Comparison of ENCODE assay signal across 1 cellular context in genomic region chr12:111775205-111776193, GRCh38.
TF ChIP-seq lines count a peak whose summit lies in the region.

No MANE protein-coding gene starts in this region.

TF ChIP-seq in HepG2, 621 proteins besides CTCF, POLR2A, EP300 and RAD21 (continued from another document and continues in another):
- TF ChIP-seq ZNF367 (CRISPR knock-in tag; IDR thresholded peaks at IDR 0.05; ENCODE audit: borderline replicate concordance) (no peak), NFE2L1 (CRISPR knock-in tag; IDR thresholded peaks at IDR 0.05; ENCODE audit: borderline replicate concordance) (no peak), KDM6A (CRISPR knock-in tag; IDR thresholded peaks at IDR 0.05; ENCODE audit: low read depth) (0 out of 2 replicates have a peak, but pooled peaks have one; percentile 20), ATAD3A (CRISPR knock-in tag; IDR thresholded peaks at IDR 0.05) (no peak), ZNF720 (CRISPR knock-in tag; IDR thresholded peaks at IDR 0.05) (no peak), SALL1 (CRISPR knock-in tag; IDR thresholded peaks at IDR 0.05) (peak; percentile 56), MIER3 (CRISPR knock-in tag; IDR thresholded peaks at IDR 0.05; ENCODE audit: borderline replicate concordance) (0 out of 2 replicates have a peak, but pooled peaks have one; percentile 32), HOXA3 (CRISPR knock-in tag; IDR thresholded peaks at IDR 0.05) (peak; percentile 58), ZNF101 (CRISPR knock-in tag; IDR thresholded peaks at IDR 0.05; ENCODE audit: borderline replicate concordance, low read depth) (no peak), ZNF670 (CRISPR knock-in tag; IDR thresholded peaks at IDR 0.05; ENCODE audit: borderline replicate concordance) (no peak), CCDC6 (CRISPR knock-in tag; IDR thresholded peaks at IDR 0.05) (no peak), ZNF333 (CRISPR knock-in tag; IDR thresholded peaks at IDR 0.05; ENCODE audit: borderline replicate concordance) (no peak), ZFX (CRISPR knock-in tag; IDR thresholded peaks at IDR 0.05; ENCODE audit: low read depth) (peak; percentile 47), FOXO1 (CRISPR knock-in tag; IDR thresholded peaks at IDR 0.05) (no peak; the same call in 1 of the 2 replicates), ZNF24 (IDR thresholded peaks at IDR 0.05) (no peak), ATF1 (CRISPR knock-in tag; IDR thresholded peaks at IDR 0.05) (no peak), ZNF160 (CRISPR knock-in tag; IDR thresholded peaks at IDR 0.05) (no peak), ZNF772 (CRISPR knock-in tag; IDR thresholded peaks at IDR 0.05) (peak; percentile 43; the same call in 1 of the 2 replicates), GMEB1 (CRISPR knock-in tag; IDR thresholded peaks at IDR 0.05; ENCODE audit: borderline replicate concordance) (peak; percentile 32; the same call in 1 of the 2 replicates), YY1 (IDR thresholded peaks at IDR 0.05; ENCODE audit: insufficient read depth, insufficient replicate concordance, low read depth, low read length) (no peak), RXRA (CRISPR knock-in tag; IDR thresholded peaks at IDR 0.05) (peak; percentile 32; the same call in 1 of the 2 replicates), ZNF225 (CRISPR knock-in tag; IDR thresholded peaks at IDR 0.05) (no peak), HES4 (CRISPR knock-in tag; IDR thresholded peaks at IDR 0.05; ENCODE audit: borderline replicate concordance) (no peak), ZSCAN22 (CRISPR knock-in tag; IDR thresholded peaks at IDR 0.05) (no peak), RCOR2 (CRISPR knock-in tag; IDR thresholded peaks at IDR 0.05) (peak; percentile 27; the same call in 1 of the 2 replicates), ZFY (CRISPR knock-in tag; IDR thresholded peaks at IDR 0.05) (peak; percentile 42; the same call in 1 of the 2 replicates)
- TF ChIP-seq, protein P1, sequence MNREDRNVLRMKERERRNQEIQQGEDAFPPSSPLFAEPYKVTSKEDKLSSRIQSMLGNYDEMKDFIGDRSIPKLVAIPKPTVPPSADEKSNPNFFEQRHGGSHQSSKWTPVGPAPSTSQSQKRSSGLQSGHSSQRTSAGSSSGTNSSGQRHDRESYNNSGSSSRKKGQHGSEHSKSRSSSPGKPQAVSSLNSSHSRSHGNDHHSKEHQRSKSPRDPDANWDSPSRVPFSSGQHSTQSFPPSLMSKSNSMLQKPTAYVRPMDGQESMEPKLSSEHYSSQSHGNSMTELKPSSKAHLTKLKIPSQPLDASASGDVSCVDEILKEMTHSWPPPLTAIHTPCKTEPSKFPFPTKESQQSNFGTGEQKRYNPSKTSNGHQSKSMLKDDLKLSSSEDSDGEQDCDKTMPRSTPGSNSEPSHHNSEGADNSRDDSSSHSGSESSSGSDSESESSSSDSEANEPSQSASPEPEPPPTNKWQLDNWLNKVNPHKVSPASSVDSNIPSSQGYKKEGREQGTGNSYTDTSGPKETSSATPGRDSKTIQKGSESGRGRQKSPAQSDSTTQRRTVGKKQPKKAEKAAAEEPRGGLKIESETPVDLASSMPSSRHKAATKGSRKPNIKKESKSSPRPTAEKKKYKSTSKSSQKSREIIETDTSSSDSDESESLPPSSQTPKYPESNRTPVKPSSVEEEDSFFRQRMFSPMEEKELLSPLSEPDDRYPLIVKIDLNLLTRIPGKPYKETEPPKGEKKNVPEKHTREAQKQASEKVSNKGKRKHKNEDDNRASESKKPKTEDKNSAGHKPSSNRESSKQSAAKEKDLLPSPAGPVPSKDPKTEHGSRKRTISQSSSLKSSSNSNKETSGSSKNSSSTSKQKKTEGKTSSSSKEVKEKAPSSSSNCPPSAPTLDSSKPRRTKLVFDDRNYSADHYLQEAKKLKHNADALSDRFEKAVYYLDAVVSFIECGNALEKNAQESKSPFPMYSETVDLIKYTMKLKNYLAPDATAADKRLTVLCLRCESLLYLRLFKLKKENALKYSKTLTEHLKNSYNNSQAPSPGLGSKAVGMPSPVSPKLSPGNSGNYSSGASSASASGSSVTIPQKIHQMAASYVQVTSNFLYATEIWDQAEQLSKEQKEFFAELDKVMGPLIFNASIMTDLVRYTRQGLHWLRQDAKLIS (CRISPR knock-in tag; IDR thresholded peaks at IDR 0.05): no peak
- TF ChIP-seq, protein P2, sequence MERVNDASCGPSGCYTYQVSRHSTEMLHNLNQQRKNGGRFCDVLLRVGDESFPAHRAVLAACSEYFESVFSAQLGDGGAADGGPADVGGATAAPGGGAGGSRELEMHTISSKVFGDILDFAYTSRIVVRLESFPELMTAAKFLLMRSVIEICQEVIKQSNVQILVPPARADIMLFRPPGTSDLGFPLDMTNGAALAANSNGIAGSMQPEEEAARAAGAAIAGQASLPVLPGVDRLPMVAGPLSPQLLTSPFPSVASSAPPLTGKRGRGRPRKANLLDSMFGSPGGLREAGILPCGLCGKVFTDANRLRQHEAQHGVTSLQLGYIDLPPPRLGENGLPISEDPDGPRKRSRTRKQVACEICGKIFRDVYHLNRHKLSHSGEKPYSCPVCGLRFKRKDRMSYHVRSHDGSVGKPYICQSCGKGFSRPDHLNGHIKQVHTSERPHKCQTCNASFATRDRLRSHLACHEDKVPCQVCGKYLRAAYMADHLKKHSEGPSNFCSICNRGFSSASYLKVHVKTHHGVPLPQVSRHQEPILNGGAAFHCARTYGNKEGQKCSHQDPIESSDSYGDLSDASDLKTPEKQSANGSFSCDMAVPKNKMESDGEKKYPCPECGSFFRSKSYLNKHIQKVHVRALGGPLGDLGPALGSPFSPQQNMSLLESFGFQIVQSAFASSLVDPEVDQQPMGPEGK (CRISPR knock-in tag; IDR thresholded peaks at IDR 0.05): peak; percentile 78
- TF ChIP-seq, protein P3, sequence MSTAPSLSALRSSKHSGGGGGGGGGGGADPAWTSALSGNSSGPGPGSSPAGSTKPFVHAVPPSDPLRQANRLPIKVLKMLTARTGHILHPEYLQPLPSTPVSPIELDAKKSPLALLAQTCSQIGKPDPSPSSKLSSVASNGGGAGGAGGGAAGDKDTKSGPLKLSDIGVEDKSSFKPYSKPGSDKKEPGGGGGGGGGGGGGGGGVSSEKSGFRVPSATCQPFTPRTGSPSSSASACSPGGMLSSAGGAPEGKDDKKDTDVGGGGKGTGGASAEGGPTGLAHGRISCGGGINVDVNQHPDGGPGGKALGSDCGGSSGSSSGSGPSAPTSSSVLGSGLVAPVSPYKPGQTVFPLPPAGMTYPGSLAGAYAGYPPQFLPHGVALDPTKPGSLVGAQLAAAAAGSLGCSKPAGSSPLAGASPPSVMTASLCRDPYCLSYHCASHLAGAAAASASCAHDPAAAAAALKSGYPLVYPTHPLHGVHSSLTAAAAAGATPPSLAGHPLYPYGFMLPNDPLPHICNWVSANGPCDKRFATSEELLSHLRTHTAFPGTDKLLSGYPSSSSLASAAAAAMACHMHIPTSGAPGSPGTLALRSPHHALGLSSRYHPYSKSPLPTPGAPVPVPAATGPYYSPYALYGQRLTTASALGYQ (CRISPR knock-in tag; IDR thresholded peaks at IDR 0.05): no peak
- TF ChIP-seq, protein P4, sequence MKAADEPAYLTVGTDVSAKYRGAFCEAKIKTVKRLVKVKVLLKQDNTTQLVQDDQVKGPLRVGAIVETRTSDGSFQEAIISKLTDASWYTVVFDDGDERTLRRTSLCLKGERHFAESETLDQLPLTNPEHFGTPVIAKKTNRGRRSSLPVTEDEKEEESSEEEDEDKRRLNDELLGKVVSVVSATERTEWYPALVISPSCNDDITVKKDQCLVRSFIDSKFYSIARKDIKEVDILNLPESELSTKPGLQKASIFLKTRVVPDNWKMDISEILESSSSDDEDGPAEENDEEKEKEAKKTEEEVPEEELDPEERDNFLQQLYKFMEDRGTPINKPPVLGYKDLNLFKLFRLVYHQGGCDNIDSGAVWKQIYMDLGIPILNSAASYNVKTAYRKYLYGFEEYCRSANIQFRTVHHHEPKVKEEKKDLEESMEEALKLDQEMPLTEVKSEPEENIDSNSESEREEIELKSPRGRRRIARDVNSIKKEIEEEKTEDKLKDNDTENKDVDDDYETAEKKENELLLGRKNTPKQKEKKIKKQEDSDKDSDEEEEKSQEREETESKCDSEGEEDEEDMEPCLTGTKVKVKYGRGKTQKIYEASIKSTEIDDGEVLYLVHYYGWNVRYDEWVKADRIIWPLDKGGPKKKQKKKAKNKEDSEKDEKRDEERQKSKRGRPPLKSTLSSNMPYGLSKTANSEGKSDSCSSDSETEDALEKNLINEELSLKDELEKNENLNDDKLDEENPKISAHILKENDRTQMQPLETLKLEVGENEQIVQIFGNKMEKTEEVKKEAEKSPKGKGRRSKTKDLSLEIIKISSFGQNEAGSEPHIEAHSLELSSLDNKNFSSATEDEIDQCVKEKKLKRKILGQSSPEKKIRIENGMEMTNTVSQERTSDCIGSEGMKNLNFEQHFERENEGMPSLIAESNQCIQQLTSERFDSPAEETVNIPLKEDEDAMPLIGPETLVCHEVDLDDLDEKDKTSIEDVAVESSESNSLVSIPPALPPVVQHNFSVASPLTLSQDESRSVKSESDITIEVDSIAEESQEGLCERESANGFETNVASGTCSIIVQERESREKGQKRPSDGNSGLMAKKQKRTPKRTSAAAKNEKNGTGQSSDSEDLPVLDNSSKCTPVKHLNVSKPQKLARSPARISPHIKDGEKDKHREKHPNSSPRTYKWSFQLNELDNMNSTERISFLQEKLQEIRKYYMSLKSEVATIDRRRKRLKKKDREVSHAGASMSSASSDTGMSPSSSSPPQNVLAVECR (CRISPR knock-in tag; IDR thresholded peaks at IDR 0.05; ENCODE audit: borderline replicate concordance): peak; percentile 19; the same call in 1 of the 2 replicates
- TF ChIP-seq, protein P5, sequence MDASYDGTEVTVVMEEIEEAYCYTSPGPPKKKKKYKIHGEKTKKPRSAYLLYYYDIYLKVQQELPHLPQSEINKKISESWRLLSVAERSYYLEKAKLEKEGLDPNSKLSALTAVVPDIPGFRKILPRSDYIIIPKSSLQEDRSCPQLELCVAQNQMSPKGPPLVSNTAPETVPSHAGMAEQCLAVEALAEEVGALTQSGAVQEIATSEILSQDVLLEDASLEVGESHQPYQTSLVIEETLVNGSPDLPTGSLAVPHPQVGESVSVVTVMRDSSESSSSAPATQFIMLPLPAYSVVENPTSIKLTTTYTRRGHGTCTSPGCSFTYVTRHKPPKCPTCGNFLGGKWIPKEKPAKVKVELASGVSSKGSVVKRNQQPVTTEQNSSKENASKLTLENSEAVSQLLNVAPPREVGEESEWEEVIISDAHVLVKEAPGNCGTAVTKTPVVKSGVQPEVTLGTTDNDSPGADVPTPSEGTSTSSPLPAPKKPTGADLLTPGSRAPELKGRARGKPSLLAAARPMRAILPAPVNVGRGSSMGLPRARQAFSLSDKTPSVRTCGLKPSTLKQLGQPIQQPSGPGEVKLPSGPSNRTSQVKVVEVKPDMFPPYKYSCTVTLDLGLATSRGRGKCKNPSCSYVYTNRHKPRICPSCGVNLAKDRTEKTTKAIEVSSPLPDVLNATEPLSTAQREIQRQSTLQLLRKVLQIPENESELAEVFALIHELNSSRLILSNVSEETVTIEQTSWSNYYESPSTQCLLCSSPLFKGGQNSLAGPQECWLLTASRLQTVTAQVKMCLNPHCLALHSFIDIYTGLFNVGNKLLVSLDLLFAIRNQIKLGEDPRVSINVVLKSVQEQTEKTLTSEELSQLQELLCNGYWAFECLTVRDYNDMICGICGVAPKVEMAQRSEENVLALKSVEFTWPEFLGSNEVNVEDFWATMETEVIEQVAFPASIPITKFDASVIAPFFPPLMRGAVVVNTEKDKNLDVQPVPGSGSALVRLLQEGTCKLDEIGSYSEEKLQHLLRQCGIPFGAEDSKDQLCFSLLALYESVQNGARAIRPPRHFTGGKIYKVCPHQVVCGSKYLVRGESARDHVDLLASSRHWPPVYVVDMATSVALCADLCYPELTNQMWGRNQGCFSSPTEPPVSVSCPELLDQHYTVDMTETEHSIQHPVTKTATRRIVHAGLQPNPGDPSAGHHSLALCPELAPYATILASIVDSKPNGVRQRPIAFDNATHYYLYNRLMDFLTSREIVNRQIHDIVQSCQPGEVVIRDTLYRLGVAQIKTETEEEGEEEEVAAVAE (CRISPR knock-in tag; IDR thresholded peaks at IDR 0.05; ENCODE audit: borderline replicate concordance): no peak
- TF ChIP-seq, protein P6, sequence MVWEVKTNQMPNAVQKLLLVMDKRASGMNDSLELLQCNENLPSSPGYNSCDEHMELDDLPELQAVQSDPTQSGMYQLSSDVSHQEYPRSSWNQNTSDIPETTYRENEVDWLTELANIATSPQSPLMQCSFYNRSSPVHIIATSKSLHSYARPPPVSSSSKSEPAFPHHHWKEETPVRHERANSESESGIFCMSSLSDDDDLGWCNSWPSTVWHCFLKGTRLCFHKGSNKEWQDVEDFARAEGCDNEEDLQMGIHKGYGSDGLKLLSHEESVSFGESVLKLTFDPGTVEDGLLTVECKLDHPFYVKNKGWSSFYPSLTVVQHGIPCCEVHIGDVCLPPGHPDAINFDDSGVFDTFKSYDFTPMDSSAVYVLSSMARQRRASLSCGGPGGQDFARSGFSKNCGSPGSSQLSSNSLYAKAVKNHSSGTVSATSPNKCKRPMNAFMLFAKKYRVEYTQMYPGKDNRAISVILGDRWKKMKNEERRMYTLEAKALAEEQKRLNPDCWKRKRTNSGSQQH (CRISPR knock-in tag; IDR thresholded peaks at IDR 0.05; ENCODE audit: low read depth): 0 out of 2 replicates have a peak, but pooled peaks have one; percentile 22
- TF ChIP-seq, protein P7, sequence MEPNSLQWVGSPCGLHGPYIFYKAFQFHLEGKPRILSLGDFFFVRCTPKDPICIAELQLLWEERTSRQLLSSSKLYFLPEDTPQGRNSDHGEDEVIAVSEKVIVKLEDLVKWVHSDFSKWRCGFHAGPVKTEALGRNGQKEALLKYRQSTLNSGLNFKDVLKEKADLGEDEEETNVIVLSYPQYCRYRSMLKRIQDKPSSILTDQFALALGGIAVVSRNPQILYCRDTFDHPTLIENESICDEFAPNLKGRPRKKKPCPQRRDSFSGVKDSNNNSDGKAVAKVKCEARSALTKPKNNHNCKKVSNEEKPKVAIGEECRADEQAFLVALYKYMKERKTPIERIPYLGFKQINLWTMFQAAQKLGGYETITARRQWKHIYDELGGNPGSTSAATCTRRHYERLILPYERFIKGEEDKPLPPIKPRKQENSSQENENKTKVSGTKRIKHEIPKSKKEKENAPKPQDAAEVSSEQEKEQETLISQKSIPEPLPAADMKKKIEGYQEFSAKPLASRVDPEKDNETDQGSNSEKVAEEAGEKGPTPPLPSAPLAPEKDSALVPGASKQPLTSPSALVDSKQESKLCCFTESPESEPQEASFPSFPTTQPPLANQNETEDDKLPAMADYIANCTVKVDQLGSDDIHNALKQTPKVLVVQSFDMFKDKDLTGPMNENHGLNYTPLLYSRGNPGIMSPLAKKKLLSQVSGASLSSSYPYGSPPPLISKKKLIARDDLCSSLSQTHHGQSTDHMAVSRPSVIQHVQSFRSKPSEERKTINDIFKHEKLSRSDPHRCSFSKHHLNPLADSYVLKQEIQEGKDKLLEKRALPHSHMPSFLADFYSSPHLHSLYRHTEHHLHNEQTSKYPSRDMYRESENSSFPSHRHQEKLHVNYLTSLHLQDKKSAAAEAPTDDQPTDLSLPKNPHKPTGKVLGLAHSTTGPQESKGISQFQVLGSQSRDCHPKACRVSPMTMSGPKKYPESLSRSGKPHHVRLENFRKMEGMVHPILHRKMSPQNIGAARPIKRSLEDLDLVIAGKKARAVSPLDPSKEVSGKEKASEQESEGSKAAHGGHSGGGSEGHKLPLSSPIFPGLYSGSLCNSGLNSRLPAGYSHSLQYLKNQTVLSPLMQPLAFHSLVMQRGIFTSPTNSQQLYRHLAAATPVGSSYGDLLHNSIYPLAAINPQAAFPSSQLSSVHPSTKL (CRISPR knock-in tag; IDR thresholded peaks at IDR 0.05): peak; percentile 67; the same call in 1 of the 2 replicates
